In genomic region chr20:39289316-39289715, GRCh38 we compare ENCODE assay signal across 12 cellular contexts.
DNase-seq lines count a peak whose midpoint lies in the region; ATAC-seq and TF ChIP-seq lines count a peak whose summit lies in the region.
"Had no signal": no experiment of that assay in that cellular context is flagged by ENCODE, and none has a peak within 500 bp of the region (broad histone marks: within the 10 kb centered on the region; RNA-seq: fewer than 3 reads in every experiment).

No MANE protein-coding gene starts in this region.

- H3K9me3 Mint-ChIP-seq in activated naive CD4-positive, alpha-beta T cell treated with anti-CD3 and anti-CD28 coated beads, Interleukin-2, amount 10 ng/mL, durations not matched to agents 7 days and 5 days = no peaks in the 10 kb centered on the region

- peaks cover 4% of the 10 kb centered on the region for H3K27me3 Mint-ChIP-seq in activated naive CD4-positive, alpha-beta T cell treated with anti-CD3 and anti-CD28 coated beads, Interleukin-2, amount 10 ng/mL, durations not matched to agents 7 days and 5 days

- no peak overlapping the region for H3K27ac ChIP-seq in 22Rv1

- no peak overlapping the region for H3K27ac Mint-ChIP-seq in activated naive CD4-positive, alpha-beta T cell treated with anti-CD3 and anti-CD28 coated beads, Interleukin-2, amount 10 ng/mL, durations not matched to agents 7 days and 5 days
- H3K27ac Mint-ChIP-seq: activated naive CD8-positive, alpha-beta T cell treated with anti-CD3 and anti-CD28 coated beads, Interleukin-2, amount 50 U/mL, for 24 hours; CD4-positive, alpha-beta T cell had no signal

- CTCF ChIA-PET in activated naive CD4-positive, alpha-beta T cell treated with anti-CD3 and anti-CD28 coated beads, Interleukin-2, amount 10 ng/mL, durations not matched to agents 7 days and 5 days (lab: Charles Lee) = interaction anchor here (1.1 kb wide), 1 partner anchor 20 kb away, joined by 3 read pairs; no protein-coding TSS in a partner anchor

- H3K4me1 Mint-ChIP-seq in activated naive CD4-positive, alpha-beta T cell treated with anti-CD3 and anti-CD28 coated beads, Interleukin-2, amount 10 ng/mL, durations not matched to agents 7 days and 5 days = no peaks in the 10 kb centered on the region
- H3K4me1 Mint-ChIP-seq: activated naive CD8-positive, alpha-beta T cell treated with anti-CD3 and anti-CD28 coated beads, Interleukin-2, amount 50 U/mL, for 24 hours had no signal

- H3K36me3 Mint-ChIP-seq in activated naive CD4-positive, alpha-beta T cell treated with anti-CD3 and anti-CD28 coated beads, Interleukin-2, amount 10 ng/mL, durations not matched to agents 7 days and 5 days = no peaks in the 10 kb centered on the region

- H3K4me3 ChIP-seq in GM12865 (ENCODE audit: low read depth, low read length) = no peak overlapping the region

- peak; percentile 51 for TF ChIP-seq CTCF in 22Rv1 (IDR thresholded peaks at IDR 0.05)
- peak; percentile 49 for TF ChIP-seq CTCF in GM12865 (IDR thresholded peaks at IDR 0.05; ENCODE audit: insufficient read depth, low read depth, low read length, missing control alignments)

- DNase-seq in GM12865 (ENCODE audit: low read depth) (peak; percentile 29), OCI-M1 (lab: John Stamatoyannopoulos, UW) (peak; percentile 20), foreskin melanocyte (peak; percentile 10), NCI-H187 (lab: John Stamatoyannopoulos, UW) (no peak)
- DNase-seq in activated naive CD4-positive, alpha-beta T cell treated with anti-CD3 and anti-CD28 coated beads, Interleukin-2, amount 10 ng/mL, durations not matched to agents 7 days and 5 days = no peak
- DNase-seq: activated CD4-positive, alpha-beta T cell treated with anti-CD3 and anti-CD28 coated beads, Interleukin-2, amount 50 U/mL, for 1 hour; activated naive CD8-positive, alpha-beta T cell treated with anti-CD3 and anti-CD28 coated beads, Interleukin-2, amount 50 U/mL, for 24 hours; CD4-positive, alpha-beta T cell; IMR-90 had no signal

- H3K4me3 Mint-ChIP-seq in activated naive CD4-positive, alpha-beta T cell treated with anti-CD3 and anti-CD28 coated beads, Interleukin-2, amount 10 ng/mL, durations not matched to agents 7 days and 5 days = no peak overlapping the region
- H3K4me3 Mint-ChIP-seq: activated naive CD8-positive, alpha-beta T cell treated with anti-CD3 and anti-CD28 coated beads, Interleukin-2, amount 50 U/mL, for 24 hours; CD4-positive, alpha-beta T cell had no signal

- ATAC-seq in HG03378 (IDR thresholded peaks at IDR 0.05; ENCODE audit: unreplicated experiment) (no peak), HG02678 (IDR thresholded peaks at IDR 0.05; ENCODE audit: unreplicated experiment) (no peak)
- ATAC-seq: activated naive CD8-positive, alpha-beta T cell treated with anti-CD3 and anti-CD28 coated beads, Interleukin-2, amount 50 U/mL, for 24 hours had no signal

Comparison
In these comparisons a context has a peak if more than half of its experiments do, and no peak if none do; other contexts are left out.
1. DNase-seq: peak in GM12865 (single experiment), OCI-M1 (single experiment) and foreskin melanocyte (single experiment); none in NCI-H187 (0 of 2) and activated naive CD4-positive, alpha-beta T cell treated with anti-CD3 and anti-CD28 coated beads, Interleukin-2, amount 10 ng/mL, durations not matched to agents 7 days and 5 days (single experiment).